In the genomic region with DNA sequence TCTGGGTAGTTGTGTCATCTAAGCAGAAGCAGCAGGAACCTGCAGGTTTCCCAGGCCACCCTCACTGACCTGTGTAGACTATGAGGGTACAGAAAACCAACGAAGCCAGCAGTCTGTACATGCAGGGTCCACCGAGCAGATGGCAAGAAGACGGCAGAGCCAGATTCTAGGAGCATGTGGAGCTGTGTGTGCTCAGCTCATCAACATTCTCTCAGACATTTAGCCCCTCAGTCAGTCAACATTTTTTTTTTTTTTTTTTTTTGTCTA, we compare ENCODE assay signal across 1 cellular context.
TF ChIP-seq lines count a peak whose summit lies in the region.

No MANE protein-coding gene starts in this region.

TF ChIP-seq in endothelial cell of umbilical vein, 7 proteins besides CTCF, POLR2A, EP300 and RAD21:
- TF ChIP-seq, protein P1, sequence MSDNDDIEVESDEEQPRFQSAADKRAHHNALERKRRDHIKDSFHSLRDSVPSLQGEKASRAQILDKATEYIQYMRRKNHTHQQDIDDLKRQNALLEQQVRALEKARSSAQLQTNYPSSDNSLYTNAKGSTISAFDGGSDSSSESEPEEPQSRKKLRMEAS (IDR thresholded peaks at IDR 0.05; ENCODE audit: insufficient read depth, insufficient read length) = no peak
- TF ChIP-seq MYC (IDR thresholded peaks at IDR 0.05; ENCODE audit: low read depth, low read length) = no peak
- peak; percentile 9 for TF ChIP-seq EZH2 (IDR thresholded peaks at IDR 0.05; ENCODE audit: borderline replicate concordance, low read depth, low read length, severe bottlenecking)
